36 cellular contexts compared by ENCODE assay signal in the genomic region with DNA sequence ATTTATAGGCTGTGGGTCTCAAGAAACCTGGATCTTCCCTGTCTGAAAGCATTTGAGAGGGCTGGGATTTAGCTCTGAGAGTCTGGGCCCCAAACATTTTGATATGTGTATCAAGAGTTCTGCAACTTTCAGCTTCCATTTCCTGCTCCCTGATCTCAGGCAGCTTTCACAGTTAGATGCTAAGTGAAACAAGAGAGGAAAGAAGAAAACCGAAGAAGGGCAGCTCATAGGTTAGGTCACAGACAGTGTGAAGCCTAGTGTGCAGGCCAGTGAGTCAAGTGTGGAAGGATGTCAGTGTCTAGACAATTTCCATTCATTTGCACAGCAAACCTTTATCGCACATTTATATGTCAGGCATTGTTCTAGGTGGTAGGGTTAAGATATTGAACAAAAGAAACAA.
DNase-seq lines count a peak whose midpoint lies in the region; FAIRE-seq and TF ChIP-seq lines count a peak whose summit lies in the region.
"Had no signal": no experiment of that assay in that cellular context is flagged by ENCODE, and none has a peak within 500 bp of the region (broad histone marks: within the 10 kb centered on the region; RNA-seq: fewer than 3 reads in every experiment).

No MANE protein-coding gene starts in this region.

- no peaks in the 10 kb centered on the region for H3K27me3 Mint-ChIP-seq in activated CD4-positive, alpha-beta T cell treated with anti-CD3 and anti-CD28 coated beads, Interleukin-2, amount 10 ng/mL, durations not matched to agents 7 days and 5 days
- peaks cover 58% of the 10 kb centered on the region for H3K27me3 Mint-ChIP-seq in Calu3 (ENCODE audit: unreplicated experiment)
- H3K27me3 Mint-ChIP-seq: CD4-positive, alpha-beta T cell had no signal

- 0 out of 2 replicates have a peak overlapping the region, but pooled peaks have one; percentile 21 for H2AFZ ChIP-seq in OCI-LY7 (ENCODE audit: low read length)
- H2AFZ ChIP-seq: neural progenitor cell, parathyroid adenoma had no signal

- no peak overlapping the region for H3K4me3 Mint-ChIP-seq in activated CD4-positive, alpha-beta T cell treated with anti-CD3 and anti-CD28 coated beads, Interleukin-2, amount 10 ng/mL, durations not matched to agents 7 days and 5 days
- H3K4me3 Mint-ChIP-seq in Calu3 (ENCODE audit: low read depth, unreplicated experiment), result no peak overlapping the region
- H3K4me3 Mint-ChIP-seq: CD4-positive, alpha-beta T cell; central memory CD8-positive, alpha-beta T cell; endodermal cell; memory B cell; neural progenitor cell had no signal

- peak; percentile 9 for DNase-seq in activated CD4-positive, alpha-beta T cell treated with anti-CD3 and anti-CD28 coated beads, Interleukin-2, amount 10 ng/mL, durations not matched to agents 7 days and 5 days
- no peak for DNase-seq in activated CD4-positive, alpha-beta T cell treated with anti-CD3 and anti-CD28 coated beads, Interleukin-2, amount 50 U/mL, for 1 hour
- DNase-seq in GM12864 (ENCODE audit: low read depth) (peak; percentile 24), GM19239 (ENCODE audit: insufficient read length, low spot score) (no peak), OCI-LY7 (ENCODE audit: low spot score) (no peak), esophagus squamous epithelium (lab: John Stamatoyannopoulos, UW) (no peak), RWPE1 (ENCODE audit: low spot score) (no peak), Calu3 (no peak)
- DNase-seq: activated CD8-positive, alpha-beta memory T cell treated with anti-CD3 and anti-CD28 coated beads for 24 hours; activated naive CD4-positive, alpha-beta T cell treated with Interleukin-2 at 50 U/mL for 16 hours; body of pancreas; CD4-positive, alpha-beta T cell; dermis blood vessel endothelial cell; DND-41; endodermal cell; GF-D8; islet precursor cell; left lung; NCI-H1092 treated with DMSO at 0.1 percent for 48 hours; NCI-H187 treated with DMSO at 0.1 percent for 48 hours; NCI-H2171 treated with DMSO at 0.1 percent for 48 hours; NCI-H510A; SJCRH30; stomach; SW 1271; T1000 had no signal

- no peak for TF ChIP-seq POLR2A in esophagus squamous epithelium (IDR thresholded peaks at IDR 0.05)

- POLR2A ChIA-PET in activated CD4-positive, alpha-beta T cell treated with anti-CD3 and anti-CD28 coated beads, Interleukin-2, amount 10 ng/mL, durations not matched to agents 7 days and 5 days (lab: Charles Lee), result no interaction called here
- POLR2A ChIA-PET in OCI-LY7 (lab: Charles Lee), result interaction anchor here (0.7 to 1.6 kb wide), 3 partner anchors 9 to 25 kb away, joined by 3 to 4 read pairs (median 4); no protein-coding TSS in a partner anchor
- POLR2A ChIA-PET in RWPE1 (lab: Yijun Ruan, JAX; ENCODE audit: low non-redundant PET), result no interaction called here

- no peaks in the 10 kb centered on the region for H3K79me2 ChIP-seq in OCI-LY7 (ENCODE audit: insufficient read depth, low read depth, low read length)
- H3K79me2 ChIP-seq: parathyroid adenoma had no signal

- H3K27me3 ChIP-seq in esophagus squamous epithelium, result no peaks in the 10 kb centered on the region
- H3K27me3 ChIP-seq: body of pancreas, left lung, neural progenitor cell, SJCRH30, stomach had no signal

- H3K27ac ChIP-seq in OCI-LY7 (ENCODE audit: low read depth, low read length, poor library complexity, severe bottlenecking), result no peak overlapping the region
- no peak overlapping the region for H3K27ac ChIP-seq in esophagus squamous epithelium
- H3K27ac ChIP-seq in RWPE1, result no peak overlapping the region
- H3K27ac ChIP-seq: A549, body of pancreas, left lung, neural progenitor cell, parathyroid adenoma, SJCRH30, skin epidermis, stomach, VCaP had no signal

- WGBS in esophagus squamous epithelium, 2 donors, result 81 to 88% methylated on average over 2 of the region's 2 CpGs

- peak; percentile 90 for FAIRE-seq in GM19239 (lab: Jason Lieb, UNC)
- FAIRE-seq: A549, D721Med, H1, urothelium cell line had no signal

- H3K9me3 ChIP-seq in OCI-LY7 (ENCODE audit: low read length) (no peaks in the 10 kb centered on the region), esophagus squamous epithelium (no peaks in the 10 kb centered on the region)
- H3K9me3 ChIP-seq: A549, body of pancreas, left lung, SJCRH30, stomach had no signal

- H3K4me2 ChIP-seq in OCI-LY7 (ENCODE audit: low read length), result no peak overlapping the region; the same call in 1 of the 2 replicates
- H3K4me2 ChIP-seq: A549, neural progenitor cell had no signal

- H3K4me1 ChIP-seq in OCI-LY7 (ENCODE audit: insufficient read depth, low read length, poor library complexity, severe bottlenecking) (peaks cover 25% of the 10 kb centered on the region), esophagus squamous epithelium (peaks cover 0 to 11% (median 5%) of the 10 kb centered on the region in 3 donors)
- H3K4me1 ChIP-seq: A549, parathyroid adenoma had no signal

- BruUV-seq in OCI-LY7 (replicated peaks; lab: Mats Ljungman, UMichigan) (no TSS peak), Calu3 (replicated peaks; lab: Mats Ljungman, UMichigan) (no TSS peak)

- no peak overlapping the region for H3K4me3 ChIP-seq in GM12864 (ENCODE audit: low read depth, low read length)
- H3K4me3 ChIP-seq in OCI-LY7 (ENCODE audit: low read depth, low read length, poor library complexity, severe bottlenecking), result no peak overlapping the region
- no peak overlapping the region for H3K4me3 ChIP-seq in esophagus squamous epithelium
- H3K4me3 ChIP-seq: A549, body of pancreas, left lung, neural progenitor cell, SJCRH30, skin epidermis, stomach had no signal

- no peaks in the 10 kb centered on the region for H4K20me1 ChIP-seq in OCI-LY7 (ENCODE audit: insufficient read depth, low read length)

- H3K9me2 ChIP-seq in OCI-LY7 (ENCODE audit: insufficient read depth, low read length), result no peaks in the 10 kb centered on the region

- intact Hi-C loops in OCI-LY7 (cut with micrococcal nuclease; ENCODE audit: unreplicated experiment), result loop anchor here (5.0 to 10.0 kb wide), 2 partner anchors 309 to 856 kb away; no protein-coding TSS in a partner anchor
- intact Hi-C loops in esophagus squamous epithelium (cut with DNase I), result loop anchor here (10.0 kb wide), 1 partner anchor 866 kb away; no protein-coding TSS in a partner anchor
- intact Hi-C loops in Calu3 (cut with micrococcal nuclease; ENCODE audit: unreplicated experiment), result no loop called here

- CTCF ChIA-PET in activated CD4-positive, alpha-beta T cell treated with anti-CD3 and anti-CD28 coated beads, Interleukin-2, amount 10 ng/mL, durations not matched to agents 7 days and 5 days (lab: Charles Lee), result interaction anchor here (0.7 to 0.9 kb wide), 2 partner anchors 9 to 12 kb away, joined by 3 read pairs; no protein-coding TSS in a partner anchor
- CTCF ChIA-PET in OCI-LY7 (lab: Charles Lee; ENCODE audit: unreplicated experiment), result interaction anchor here (0.5 to 0.7 kb wide), 2 partner anchors 27 to 147 kb away, joined by 3 to 7 read pairs; no protein-coding TSS in a partner anchor
- CTCF ChIA-PET in RWPE1 (lab: Yijun Ruan, JAX), result no interaction called here
- CTCF ChIA-PET in Calu3 (lab: Charles Lee), result no interaction called here

- no peak overlapping the region for H3K27ac Mint-ChIP-seq in activated CD4-positive, alpha-beta T cell treated with anti-CD3 and anti-CD28 coated beads, Interleukin-2, amount 10 ng/mL, durations not matched to agents 7 days and 5 days
- H3K27ac Mint-ChIP-seq in Calu3 (ENCODE audit: unreplicated experiment), result no peak overlapping the region
- H3K27ac Mint-ChIP-seq: CD4-positive, alpha-beta T cell; endodermal cell; memory B cell; neural progenitor cell had no signal

- TF ChIP-seq CTCF in GM12864 (IDR thresholded peaks at IDR 0.05; ENCODE audit: low read depth, low read length, missing control alignments) (no peak), OCI-LY7 (conservative IDR thresholded peaks at IDR 0.05; ENCODE audit: low read length) (no peak), esophagus squamous epithelium (IDR thresholded peaks at IDR 0.05) (no peak), RWPE1 (conservative IDR thresholded peaks at IDR 0.05; ENCODE audit: low read depth) (no peak), Calu3 (IDR thresholded peaks at IDR 0.05; ENCODE audit: unreplicated experiment) (no peak)

- H3K9me3 Mint-ChIP-seq in activated CD4-positive, alpha-beta T cell treated with anti-CD3 and anti-CD28 coated beads, Interleukin-2, amount 10 ng/mL, durations not matched to agents 7 days and 5 days, result no peaks in the 10 kb centered on the region
- H3K9me3 Mint-ChIP-seq in Calu3 (ENCODE audit: low read depth, unreplicated experiment), result no peaks in the 10 kb centered on the region
- H3K9me3 Mint-ChIP-seq: CD4-positive, alpha-beta T cell; central memory CD8-positive, alpha-beta T cell; memory B cell had no signal

- H3K36me3 Mint-ChIP-seq in activated CD4-positive, alpha-beta T cell treated with anti-CD3 and anti-CD28 coated beads, Interleukin-2, amount 10 ng/mL, durations not matched to agents 7 days and 5 days (ENCODE audit: low read depth), result no peaks in the 10 kb centered on the region
- no peaks in the 10 kb centered on the region for H3K36me3 Mint-ChIP-seq in Calu3 (ENCODE audit: insufficient read depth, unreplicated experiment)
- H3K36me3 Mint-ChIP-seq: memory B cell, neural progenitor cell had no signal

- H3K36me3 ChIP-seq in OCI-LY7 (ENCODE audit: insufficient read depth, low read length), result no peaks in the 10 kb centered on the region
- H3K36me3 ChIP-seq in esophagus squamous epithelium, result no peaks in the 10 kb centered on the region
- H3K36me3 ChIP-seq: left lung, neural progenitor cell, SJCRH30, stomach had no signal

- peaks cover 38% of the 10 kb centered on the region for H3K4me1 Mint-ChIP-seq in activated CD4-positive, alpha-beta T cell treated with anti-CD3 and anti-CD28 coated beads, Interleukin-2, amount 10 ng/mL, durations not matched to agents 7 days and 5 days
- no peaks in the 10 kb centered on the region for H3K4me1 Mint-ChIP-seq in Calu3 (ENCODE audit: low read depth, unreplicated experiment)
- H3K4me1 Mint-ChIP-seq: central memory CD8-positive, alpha-beta T cell had no signal

Comparison
In these comparisons a context has a peak if more than half of its experiments do, and no peak if none do; other contexts are left out.
1. DNase-seq: peak in activated CD4-positive, alpha-beta T cell treated with anti-CD3 and anti-CD28 coated beads, Interleukin-2, amount 10 ng/mL, durations not matched to agents 7 days and 5 days (single experiment) and GM12864 (single experiment); none in activated CD4-positive, alpha-beta T cell treated with anti-CD3 and anti-CD28 coated beads, Interleukin-2, amount 50 U/mL, for 1 hour (single experiment), GM19239 (single experiment), OCI-LY7 (single experiment), esophagus squamous epithelium (single experiment), RWPE1 (single experiment) and Calu3 (single experiment).
2. CTCF ChIA-PET loops: an anchor here in activated CD4-positive, alpha-beta T cell treated with anti-CD3 and anti-CD28 coated beads, Interleukin-2, amount 10 ng/mL, durations not matched to agents 7 days and 5 days (0.7 to 0.9 kb wide) and OCI-LY7 (0.5 to 0.7 kb wide); none called in RWPE1 and Calu3.